8 cellular contexts compared by ENCODE assay signal in the genomic region with DNA sequence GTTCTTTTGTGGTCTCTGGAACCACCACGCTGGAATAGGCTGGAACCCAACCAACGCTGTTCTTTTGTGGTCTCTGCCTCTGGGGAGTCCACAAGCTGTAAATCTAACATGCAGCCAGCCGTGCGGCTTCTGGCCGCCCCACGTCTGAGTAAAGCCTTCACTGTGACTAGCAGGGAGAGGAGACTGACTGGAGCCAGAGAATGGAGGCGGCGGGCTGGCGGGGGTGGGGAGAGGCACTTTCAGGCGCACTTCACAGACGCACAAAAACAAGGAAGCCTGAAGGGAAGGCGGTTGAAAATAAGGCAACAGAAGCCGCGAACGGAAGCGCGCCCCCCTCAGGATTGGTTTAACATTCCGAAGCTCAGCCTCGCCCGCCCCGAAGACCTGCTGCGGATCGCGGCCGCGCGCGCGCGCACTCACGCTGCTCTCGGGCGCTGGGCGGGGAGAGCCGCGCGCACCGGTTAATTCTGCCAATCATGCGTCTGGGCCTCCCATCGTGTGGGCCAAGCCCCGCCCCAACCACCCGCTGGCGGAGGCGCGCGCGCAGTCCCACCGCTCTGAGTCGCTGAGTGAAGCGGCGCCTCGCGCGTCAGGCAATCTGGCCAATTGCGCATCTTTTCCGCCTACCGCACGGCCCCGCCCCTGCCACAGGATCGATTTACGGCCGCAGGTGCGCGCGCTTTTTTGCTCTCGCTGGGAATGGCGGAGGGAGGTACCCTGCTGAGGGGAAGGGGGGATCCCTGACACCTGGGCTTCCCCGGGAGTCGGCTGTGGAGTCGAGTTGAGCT. TPM values are rescaled to one million over a fixed set of nuclear protein-coding genes. Genes with fewer than 3 reads are reported as not detected.
DNase-seq lines count a peak whose midpoint lies in the region; ATAC-seq and TF ChIP-seq lines count a peak whose summit lies in the region.

A gene with protein sequence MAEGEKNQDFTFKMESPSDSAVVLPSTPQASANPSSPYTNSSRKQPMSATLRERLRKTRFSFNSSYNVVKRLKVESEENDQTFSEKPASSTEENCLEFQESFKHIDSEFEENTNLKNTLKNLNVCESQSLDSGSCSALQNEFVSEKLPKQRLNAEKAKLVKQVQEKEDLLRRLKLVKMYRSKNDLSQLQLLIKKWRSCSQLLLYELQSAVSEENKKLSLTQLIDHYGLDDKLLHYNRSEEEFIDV (plus strand): TSS at position 687 of the 788 bp plus-strand sequence. CDS start 13 bp downstream, at position 700.

- no peaks in the 10 kb centered on the region for H3K9me3 ChIP-seq in mucosa of rectum (ENCODE audit: control insufficient read depth in 2 of 2, low read length in 2 of 2)

- H3K27me3 ChIP-seq in mucosa of rectum (ENCODE audit: control insufficient read depth in 2 of 2, insufficient read depth in 2 of 2, low read length in 2 of 2): no peaks in the 10 kb centered on the region

- peak; percentile 79 for DNase-seq in DMS79 treated with DMSO at 0.1 percent for 48 hours (lab: John Stamatoyannopoulos, UW)
- DNase-seq in KG1 (lab: John Stamatoyannopoulos, UW): peak; percentile 95
- peak; percentile 99 for DNase-seq in activated T-cell treated with anti-CD3 and anti-CD28 coated beads, Interleukin-2, amount 50 U/mL, for 24 hours
- DNase-seq in epithelial cell of proximal tubule (ENCODE audit: low read depth): peak; percentile 72
- DNase-seq in stimulated activated CD8-positive, alpha-beta memory T cell treated with anti-CD3 and anti-CD28 coated beads, Interleukin-4, amount 100 ng/mL, for 48 hours: peak; percentile 98

- peak; percentile 61 for TF ChIP-seq CTCF in epithelial cell of proximal tubule (conservative IDR thresholded peaks at IDR 0.05; ENCODE audit: low read depth, low read length)

- H3K4me3 Mint-ChIP-seq in activated T-cell treated with anti-CD3 and anti-CD28 coated beads, Interleukin-2, amount 50 U/mL, for 24 hours: peak within 1 kb of the TSS; percentile 92

- peaks cover 53% of the 10 kb centered on the region for H3K4me1 Mint-ChIP-seq in activated T-cell treated with anti-CD3 and anti-CD28 coated beads, Interleukin-2, amount 50 U/mL, for 24 hours (ENCODE audit: low read depth)

- peak within 1 kb of the TSS; percentile 99 for H3K27ac Mint-ChIP-seq in activated T-cell treated with anti-CD3 and anti-CD28 coated beads, Interleukin-2, amount 50 U/mL, for 24 hours

- no peaks in the 10 kb centered on the region for H3K27me3 Mint-ChIP-seq in activated T-cell treated with anti-CD3 and anti-CD28 coated beads, Interleukin-2, amount 50 U/mL, for 24 hours

- H3K4me1 ChIP-seq in mucosa of rectum (ENCODE audit: control insufficient read depth in 2 of 2, insufficient read depth in 2 of 2, low read length in 2 of 2): peaks cover 5 to 10% of the 10 kb centered on the region in 2 donors

- H3K4me3 ChIP-seq in epithelial cell of proximal tubule (ENCODE audit: low read depth, low read length) (peak within 1 kb of the TSS; percentile 85), mucosa of rectum (ENCODE audit: low read length in 2 of 2) (peak within 1 kb of the TSS; percentile 97 to 98)

- no peaks in the 10 kb centered on the region for H3K36me3 ChIP-seq in mucosa of rectum (ENCODE audit: control insufficient read depth in 2 of 2, insufficient read depth in 2 of 2, low read length in 2 of 2)

- H3K36me3 Mint-ChIP-seq in activated T-cell treated with anti-CD3 and anti-CD28 coated beads, Interleukin-2, amount 50 U/mL, for 24 hours (ENCODE audit: low read depth): peaks cover 38% of the 10 kb centered on the region

- H3K9ac ChIP-seq in mucosa of rectum (ENCODE audit: low read depth in 1 of 2, low read length in 2 of 2): peak within 1 kb of the TSS; percentile 97 to 100

- peak; percentile 92 for ATAC-seq in GM21723 (IDR thresholded peaks at IDR 0.05; ENCODE audit: unreplicated experiment)

- H3K27ac ChIP-seq in mucosa of rectum (ENCODE audit: low read depth in 2 of 2, low read length in 2 of 2): peak within 1 kb of the TSS; percentile 98 to 100

- no peaks in the 10 kb centered on the region for H3K9me3 Mint-ChIP-seq in activated T-cell treated with anti-CD3 and anti-CD28 coated beads, Interleukin-2, amount 50 U/mL, for 24 hours

TF ChIP-seq in PFSK-1, 5 proteins besides CTCF, POLR2A, EP300 and RAD21:
- TF ChIP-seq POLR2AphosphoS5 (IDR thresholded peaks at IDR 0.05; ENCODE audit: low read depth, low read length) (peak; percentile 67), TAF1 (IDR thresholded peaks at IDR 0.05; ENCODE audit: borderline replicate concordance, insufficient read depth, low read length) (peak; percentile 47; the same call in 1 of the 2 replicates), FOXP2 (optimal IDR thresholded peaks at IDR 0.05; ENCODE audit: borderline replicate concordance, extremely low read depth, extremely low read length, insufficient read depth) (peak; percentile 63), SIN3A (IDR thresholded peaks at IDR 0.05; ENCODE audit: borderline replicate concordance, insufficient read depth, low read length) (no peak)
- TF ChIP-seq, protein P1, sequence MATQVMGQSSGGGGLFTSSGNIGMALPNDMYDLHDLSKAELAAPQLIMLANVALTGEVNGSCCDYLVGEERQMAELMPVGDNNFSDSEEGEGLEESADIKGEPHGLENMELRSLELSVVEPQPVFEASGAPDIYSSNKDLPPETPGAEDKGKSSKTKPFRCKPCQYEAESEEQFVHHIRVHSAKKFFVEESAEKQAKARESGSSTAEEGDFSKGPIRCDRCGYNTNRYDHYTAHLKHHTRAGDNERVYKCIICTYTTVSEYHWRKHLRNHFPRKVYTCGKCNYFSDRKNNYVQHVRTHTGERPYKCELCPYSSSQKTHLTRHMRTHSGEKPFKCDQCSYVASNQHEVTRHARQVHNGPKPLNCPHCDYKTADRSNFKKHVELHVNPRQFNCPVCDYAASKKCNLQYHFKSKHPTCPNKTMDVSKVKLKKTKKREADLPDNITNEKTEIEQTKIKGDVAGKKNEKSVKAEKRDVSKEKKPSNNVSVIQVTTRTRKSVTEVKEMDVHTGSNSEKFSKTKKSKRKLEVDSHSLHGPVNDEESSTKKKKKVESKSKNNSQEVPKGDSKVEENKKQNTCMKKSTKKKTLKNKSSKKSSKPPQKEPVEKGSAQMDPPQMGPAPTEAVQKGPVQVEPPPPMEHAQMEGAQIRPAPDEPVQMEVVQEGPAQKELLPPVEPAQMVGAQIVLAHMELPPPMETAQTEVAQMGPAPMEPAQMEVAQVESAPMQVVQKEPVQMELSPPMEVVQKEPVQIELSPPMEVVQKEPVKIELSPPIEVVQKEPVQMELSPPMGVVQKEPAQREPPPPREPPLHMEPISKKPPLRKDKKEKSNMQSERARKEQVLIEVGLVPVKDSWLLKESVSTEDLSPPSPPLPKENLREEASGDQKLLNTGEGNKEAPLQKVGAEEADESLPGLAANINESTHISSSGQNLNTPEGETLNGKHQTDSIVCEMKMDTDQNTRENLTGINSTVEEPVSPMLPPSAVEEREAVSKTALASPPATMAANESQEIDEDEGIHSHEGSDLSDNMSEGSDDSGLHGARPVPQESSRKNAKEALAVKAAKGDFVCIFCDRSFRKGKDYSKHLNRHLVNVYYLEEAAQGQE (IDR thresholded peaks at IDR 0.05; ENCODE audit: insufficient read depth in 1 of 2, low read depth in 2 of 2, low read length in 2 of 2): 0 out of 4 replicates have a peak, but pooled peaks of 1 of the 2 experiments have one; percentile 6
TF ChIP-seq in PFSK-1: peak in this region for 4.

RNA-seq across cellular contexts. Expression of the gene that starts here (rescaled TPM):
- polyA plus RNA-seq in PFSK-1 (2012; ENCODE audit: insufficient read length, low read depth): 1.7 TPM
- 15.2 and 15.6 TPM in 2 replicates for total RNA-seq in epithelial cell of proximal tubule

Comparison
In these comparisons a context has a peak if more than half of its experiments do, and no peak if none do; other contexts are left out.
1. Peak in every context shown above with its lines: DNase-seq, ATAC-seq, H3K4me3 ChIP-seq and H3K27ac ChIP-seq.